Comparison of ENCODE assay signal across 29 cellular contexts in the genomic region with DNA sequence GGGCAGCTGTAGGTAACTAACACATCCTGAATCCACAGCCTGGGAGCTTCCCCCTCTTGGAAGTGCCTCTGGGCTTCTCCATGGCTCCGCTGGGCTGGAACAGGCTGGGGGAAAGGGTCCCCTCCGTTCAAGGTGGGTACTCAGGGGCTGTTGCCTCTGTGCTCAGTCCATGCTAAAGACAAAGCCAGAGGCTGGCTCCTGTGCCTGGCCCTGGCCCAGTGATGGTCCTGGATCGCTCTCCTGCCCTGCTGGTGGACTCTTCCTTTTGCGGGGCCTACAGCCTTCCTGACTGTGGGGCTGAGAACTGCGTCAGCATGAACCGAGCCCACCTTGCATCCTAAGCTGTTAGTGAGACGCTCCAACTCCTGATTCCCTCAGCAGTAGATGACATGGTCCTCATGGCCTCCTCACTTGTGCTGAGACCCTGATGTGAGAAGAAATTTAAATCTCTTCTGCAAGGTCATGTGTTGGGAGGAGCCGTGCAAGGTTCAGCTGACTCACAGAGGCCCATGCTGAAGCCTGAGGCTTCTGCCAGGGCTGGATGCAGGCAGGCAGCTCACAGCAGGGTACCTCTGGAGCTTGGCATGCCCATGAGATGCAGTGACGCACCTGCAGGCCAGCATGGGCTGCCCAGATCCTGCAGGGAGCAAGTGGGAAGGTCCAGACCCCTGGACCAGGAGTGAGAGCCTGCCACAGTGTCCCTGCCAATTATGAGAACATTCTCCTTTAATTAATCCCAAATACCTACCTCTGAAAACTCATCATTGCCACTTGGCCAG.
"Had no signal": no experiment of that assay in that cellular context is flagged by ENCODE, and none has a peak within 500 bp of the region (broad histone marks: within the 10 kb centered on the region; RNA-seq: fewer than 3 reads in every experiment).

No MANE protein-coding gene starts in this region.

- DNase-seq: activated CD4-positive, alpha-beta T cell treated with anti-CD3 and anti-CD28 coated beads for 48 hours; activated CD4-positive, alpha-beta T cell treated with anti-CD3 and anti-CD28 coated beads, Interleukin-2, amount 50 U/mL, for 48 hours; activated CD8-positive, alpha-beta memory T cell treated with anti-CD3 and anti-CD28 coated beads for 24 hours; activated gamma-delta T cell; activated naive CD4-positive, alpha-beta T cell treated with anti-CD3 and anti-CD28 coated beads, Interleukin-2, amount 10 ng/mL, durations not matched to agents 7 days and 5 days; activated naive CD8-positive, alpha-beta T cell treated with anti-CD3 and anti-CD28 coated beads, Interleukin-2, amount 10 ng/mL, durations not matched to agents 7 days and 5 days; gastrocnemius medialis; left cardiac atrium; left ventricle myocardium superior; naive B cell; nephron progenitor cell; nucleus accumbens; right cardiac atrium; spleen; stimulated activated CD4-positive, alpha-beta T cell treated with anti-CD3 and anti-CD28 coated beads, Interleukin-4, amount 100 ng/mL, for 1 hour; stimulated activated naive CD8-positive, alpha-beta T cell treated with anti-CD3 and anti-CD28 coated beads, Interleukin-15, Interleukin-2, amounts not matched to agents 100 U/mL and 50 U/mL, for 24 hours; T-helper 17 cell; T1000; testis; transverse colon; WERI-Rb-1 had no signal

- ATAC-seq: activated CD4-positive, CD25-positive, alpha-beta regulatory T cell treated with anti-CD3 and anti-CD28 coated beads, Interleukin-2, amount 50 U/mL, for 24 hours; gastrocnemius medialis; left cardiac atrium; left ventricle myocardium superior; right cardiac atrium; stimulated activated naive CD8-positive, alpha-beta T cell treated with anti-CD3 and anti-CD28 coated beads, Interleukin-15, Interleukin-2, amounts not matched to agents 100 U/mL and 50 U/mL, for 24 hours; T-helper 17 cell had no signal

- H3K36me3 Mint-ChIP-seq: activated naive CD4-positive, alpha-beta T cell treated with anti-CD3 and anti-CD28 coated beads, Interleukin-2, amount 10 ng/mL, durations not matched to agents 7 days and 5 days; activated naive CD8-positive, alpha-beta T cell treated with anti-CD3 and anti-CD28 coated beads, Interleukin-2, amount 10 ng/mL, durations not matched to agents 7 days and 5 days; brain; naive B cell had no signal

- H3K9me3 ChIP-seq: ascending aorta, gastrocnemius medialis, spleen, testis, transverse colon had no signal

- FAIRE-seq: keratinocyte, urothelium cell line had no signal

- H3K9me3 Mint-ChIP-seq: activated naive CD4-positive, alpha-beta T cell treated with anti-CD3 and anti-CD28 coated beads, Interleukin-2, amount 10 ng/mL, durations not matched to agents 7 days and 5 days; activated naive CD8-positive, alpha-beta T cell treated with anti-CD3 and anti-CD28 coated beads, Interleukin-2, amount 10 ng/mL, durations not matched to agents 7 days and 5 days; brain; nephron progenitor cell had no signal

- H3K4me3 ChIP-seq: ascending aorta, cardiac muscle cell, gastrocnemius medialis, hepatocyte, spleen, testis, transverse colon had no signal

- H3K27me3 Mint-ChIP-seq: brain had no signal

- H3K4me1 ChIP-seq: ascending aorta, gastrocnemius medialis, parathyroid adenoma, spleen, testis, transverse colon had no signal

- H3K4me3 Mint-ChIP-seq: activated naive CD4-positive, alpha-beta T cell treated with anti-CD3 and anti-CD28 coated beads, Interleukin-2, amount 10 ng/mL, durations not matched to agents 7 days and 5 days; activated naive CD8-positive, alpha-beta T cell treated with anti-CD3 and anti-CD28 coated beads, Interleukin-2, amount 10 ng/mL, durations not matched to agents 7 days and 5 days; brain; naive B cell; nephron progenitor cell; T-helper 17 cell had no signal

- H3K27ac ChIP-seq: ascending aorta, cardiac muscle cell, gastrocnemius medialis, hepatocyte, parathyroid adenoma, spleen, testis, transverse colon, WERI-Rb-1 had no signal

- H3K27me3 ChIP-seq: ascending aorta, cardiac muscle cell, gastrocnemius medialis, hepatocyte, testis had no signal

- H3K27ac Mint-ChIP-seq: activated naive CD4-positive, alpha-beta T cell treated with anti-CD3 and anti-CD28 coated beads, Interleukin-2, amount 10 ng/mL, durations not matched to agents 7 days and 5 days; activated naive CD8-positive, alpha-beta T cell treated with anti-CD3 and anti-CD28 coated beads, Interleukin-2, amount 10 ng/mL, durations not matched to agents 7 days and 5 days; brain; nephron progenitor cell; T-helper 17 cell had no signal

- H3K36me3 ChIP-seq: ascending aorta, cardiac muscle cell, gastrocnemius medialis, spleen, transverse colon, WERI-Rb-1 had no signal

- H3K4me1 Mint-ChIP-seq: activated naive CD4-positive, alpha-beta T cell treated with anti-CD3 and anti-CD28 coated beads, Interleukin-2, amount 10 ng/mL, durations not matched to agents 7 days and 5 days; T-helper 17 cell had no signal
